9 cellular contexts compared by ENCODE assay signal in genomic region chr10:76218045-76218444, GRCh38.
"Had no signal": no experiment of that assay in that cellular context is flagged by ENCODE, and none has a peak within 500 bp of the region (broad histone marks: within the 10 kb centered on the region; RNA-seq: fewer than 3 reads in every experiment).

No MANE protein-coding gene starts in this region.

- DNase-seq: activated CD4-positive, CD25-positive, alpha-beta regulatory T cell; activated naive CD4-positive, alpha-beta T cell treated with anti-CD3 and anti-CD28 coated beads, Interleukin-2, amount 50 U/mL, for 16 hours; caudate nucleus; cortex of kidney; effector CD8-positive, alpha-beta T cell; heart right ventricle; left ventricle myocardium superior; stimulated activated CD4-positive, alpha-beta T cell treated with anti-CD3 and anti-CD28 coated beads, Interleukin-4, amount 100 ng/mL, for 24 hours; stimulated activated naive CD8-positive, alpha-beta T cell treated with anti-CD3 and anti-CD28 coated beads, Interleukin-15, amount 100 ng/mL, for 72 hours had no signal

- ATAC-seq: heart right ventricle; left ventricle myocardium superior; stimulated activated naive CD8-positive, alpha-beta T cell treated with anti-CD3 and anti-CD28 coated beads, Interleukin-15, amount 100 ng/mL, for 72 hours had no signal
